Comparison of ENCODE assay signal across 21 cellular contexts in genomic region chr4:92580816-92581215, GRCh38.
"Had no signal": no experiment of that assay in that cellular context is flagged by ENCODE, and none has a peak within 500 bp of the region (broad histone marks: within the 10 kb centered on the region; RNA-seq: fewer than 3 reads in every experiment).

No MANE protein-coding gene starts in this region.

- DNase-seq: cortex of kidney; effector memory CD8-positive, alpha-beta T cell; erythroblast; esophagus squamous epithelium; foreskin melanocyte; mesenchymal stem cell; naive thymus-derived CD4-positive, alpha-beta T cell; right cardiac atrium; spleen; stimulated activated CD4-positive, alpha-beta T cell treated with anti-CD3 and anti-CD28 coated beads, Interleukin-4, amount 100 ng/mL, for 4 hours; stimulated activated naive CD8-positive, alpha-beta T cell treated with anti-CD3 and anti-CD28 coated beads, Interleukin-15, Interleukin-2, amounts not matched to agents 100 U/mL and 50 U/mL, for 24 hours; transverse colon; upper lobe of right lung; uterus had no signal

- H3K27ac ChIP-seq: esophagus squamous epithelium, neural progenitor cell, parathyroid adenoma, prostate gland, skin epidermis, spleen, transverse colon, upper lobe of right lung, uterus had no signal

- H3K27ac Mint-ChIP-seq: effector memory CD8-positive, alpha-beta T cell; mesothelial cell of epicardium; naive thymus-derived CD4-positive, alpha-beta T cell; nephron; neural progenitor cell; stimulated activated memory B cell treated with anti-CD40 and anti-IgM and Interleukin-4, amounts not matched to agents 10 μg/mL and 1 μg/mL and 100 μg/mL, for 72 hours had no signal

- H3K4me3 Mint-ChIP-seq: effector memory CD8-positive, alpha-beta T cell; mesothelial cell of epicardium; naive thymus-derived CD4-positive, alpha-beta T cell; nephron; neural progenitor cell; stimulated activated memory B cell treated with anti-CD40 and anti-IgM and Interleukin-4, amounts not matched to agents 10 μg/mL and 1 μg/mL and 100 μg/mL, for 72 hours had no signal

- H3K4me1 Mint-ChIP-seq: naive thymus-derived CD4-positive, alpha-beta T cell; nephron; stimulated activated memory B cell treated with anti-CD40 and anti-IgM and Interleukin-4, amounts not matched to agents 10 μg/mL and 1 μg/mL and 100 μg/mL, for 72 hours had no signal

- H3K36me3 Mint-ChIP-seq: mesothelial cell of epicardium; naive thymus-derived CD4-positive, alpha-beta T cell; neural progenitor cell; stimulated activated memory B cell treated with anti-CD40 and anti-IgM and Interleukin-4, amounts not matched to agents 10 μg/mL and 1 μg/mL and 100 μg/mL, for 72 hours had no signal

- H3K27me3 Mint-ChIP-seq: effector memory CD8-positive, alpha-beta T cell; naive thymus-derived CD4-positive, alpha-beta T cell; stimulated activated memory B cell treated with anti-CD40 and anti-IgM and Interleukin-4, amounts not matched to agents 10 μg/mL and 1 μg/mL and 100 μg/mL, for 72 hours had no signal

- H3K9me3 Mint-ChIP-seq: neural progenitor cell had no signal
